Comparison of ENCODE assay signal across 32 cellular contexts in the genomic region with DNA sequence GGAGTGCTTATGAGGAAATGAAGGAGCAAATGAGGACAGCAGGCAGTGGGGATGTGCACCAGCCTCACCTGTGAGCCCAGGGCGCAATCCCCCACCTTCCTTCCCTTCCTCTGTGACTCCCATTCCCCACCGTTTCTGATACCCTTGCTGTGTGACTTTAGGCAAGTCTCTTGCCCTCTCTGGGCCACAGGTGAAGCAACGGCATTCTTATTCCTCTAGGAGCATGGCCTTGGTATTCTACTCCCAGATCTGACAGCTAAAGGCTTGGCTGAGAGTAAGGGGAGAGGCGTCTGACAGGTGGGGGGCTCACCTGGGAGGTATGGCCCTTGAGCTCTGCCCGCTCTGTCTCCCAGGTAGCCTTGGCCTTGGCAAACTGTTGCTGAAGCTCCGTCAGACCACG.
"Had no signal": no experiment of that assay in that cellular context is flagged by ENCODE, and none has a peak within 500 bp of the region (broad histone marks: within the 10 kb centered on the region; RNA-seq: fewer than 3 reads in every experiment).

No MANE protein-coding gene starts in this region.

- H3K9me3 ChIP-seq: body of pancreas, esophagus squamous epithelium, gastroesophageal sphincter, heart right ventricle had no signal

- FAIRE-seq: colon, endometrium, endothelial cell of umbilical vein had no signal

- H2AFZ ChIP-seq: hepatocyte had no signal

- H3K4me2 ChIP-seq: hepatocyte had no signal

- DNase-seq: activated B cell treated with CpG ODN at 0.5 μM for 24 hours; activated CD4-positive, alpha-beta T cell treated with anti-CD3 and anti-CD28 coated beads for 48 hours; activated CD4-positive, alpha-beta T cell treated with anti-CD3 and anti-CD28 coated beads, Interleukin-2, amount 50 U/mL, for 1 hour; activated CD4-positive, alpha-beta T cell treated with anti-CD3 and anti-CD28 coated beads, Interleukin-2, amount 50 U/mL, for 48 hours; activated CD8-positive, alpha-beta memory T cell treated with anti-CD3 and anti-CD28 coated beads for 24 hours; activated CD8-positive, alpha-beta T cell treated with anti-CD3 and anti-CD28 coated beads for 36 hours; activated effector memory CD4-positive, alpha-beta T cell treated with Interleukin-2 at 50 U/mL for 16 hours; activated gamma-delta T cell treated with Interleukin-2 at 50 U/mL for 16 hours; activated naive CD4-positive, alpha-beta T cell treated with anti-CD3 and anti-CD28 coated beads, Interleukin-2, amount 50 U/mL, for 16 hours; activated naive CD4-positive, alpha-beta T cell treated with Interleukin-2 at 50 U/mL for 16 hours; activated T-cell treated with anti-CD3 and anti-CD28 coated beads, Interleukin-2, amount 50 U/mL, for 4 hours; amygdala; aorta; body of pancreas; caudate nucleus; cortex of kidney; dermis blood vessel endothelial cell; effector CD4-positive, alpha-beta T cell; effector memory CD8-positive, alpha-beta T cell; esophagus squamous epithelium; foreskin melanocyte; heart right ventricle; T1000; WERI-Rb-1 had no signal

- H3K79me2 ChIP-seq: hepatocyte had no signal

- H3K27ac ChIP-seq: body of pancreas, epithelial cell of prostate, esophagus squamous epithelium, heart right ventricle, hepatocyte, WERI-Rb-1 had no signal

- ATAC-seq: activated CD4-positive, CD25-positive, alpha-beta regulatory T cell treated with anti-CD3 and anti-CD28 coated beads, Interleukin-2, amount 50 U/mL, for 24 hours; activated CD8-positive, alpha-beta T cell treated with anti-CD3 and anti-CD28 coated beads for 36 hours; activated T-cell treated with anti-CD3 and anti-CD28 coated beads, Interleukin-2, amount 50 U/mL, for 4 hours; activated T-helper 17 cell treated with anti-CD3 and anti-CD28 coated beads, Interleukin-2, amount 50 U/mL, for 72 hours; body of pancreas; effector memory CD8-positive, alpha-beta T cell; gastroesophageal sphincter; heart right ventricle had no signal

- H3K4me1 ChIP-seq: body of pancreas had no signal

- H3K27me3 ChIP-seq: body of pancreas, esophagus squamous epithelium, gastroesophageal sphincter, heart right ventricle, hepatocyte had no signal

- H3K4me3 ChIP-seq: body of pancreas, esophagus squamous epithelium, gastroesophageal sphincter, heart right ventricle, hepatocyte had no signal
